In genomic region chr7:102268635-102269034, GRCh38 we compare ENCODE assay signal across 17 cellular contexts. TPM values are rescaled to one million over a fixed set of nuclear protein-coding genes. Genes with fewer than 3 reads are reported as not detected.
DNase-seq lines count a peak whose midpoint lies in the region; ATAC-seq and TF ChIP-seq lines count a peak whose summit lies in the region.
"Had no signal": no experiment of that assay in that cellular context is flagged by ENCODE, and none has a peak within 500 bp of the region (broad histone marks: within the 10 kb centered on the region; RNA-seq: fewer than 3 reads in every experiment).

No MANE protein-coding gene starts in this region.

- in situ Hi-C loops in GM13976 (cut with MboI; ENCODE audit: low sequenced_read_pairs, unreplicated experiment) = loop anchor here (10.0 kb wide), 1 partner anchor 724 kb away; no protein-coding TSS in a partner anchor

- H3K79me2 ChIP-seq in DND-41 (ENCODE audit: insufficient read depth, low read length) (no peaks in the 10 kb centered on the region), Karpas-422 (ENCODE audit: low read length) (no peaks in the 10 kb centered on the region)

- H3K4me3 ChIP-seq in DND-41 (ENCODE audit: low read depth in 1 of 2, low read length in 2 of 2) (no peak overlapping the region), Karpas-422 (ENCODE audit: low read length) (no peak overlapping the region)
- H3K4me3 ChIP-seq: GM23338, HAP-1 had no signal

- peak overlapping the region in 1 of 7 donors; percentile 15 for H3K27ac Mint-ChIP-seq in CD14-positive monocyte
- H3K27ac Mint-ChIP-seq in neural crest cell (ENCODE audit: unreplicated experiment) = peak overlapping the region; percentile 45
- H3K27ac Mint-ChIP-seq: CD8-positive, alpha-beta T cell; GM23338; HFFc6 had no signal

- H3K27ac ChIP-seq in DND-41 (ENCODE audit: low read length) (no peak overlapping the region), Karpas-422 (ENCODE audit: low read length) (0 out of 2 replicates have a peak overlapping the region, but pooled peaks have one; percentile 16)

- no peaks in the 10 kb centered on the region for H3K36me3 Mint-ChIP-seq in CD14-positive monocyte
- no peaks in the 10 kb centered on the region for H3K36me3 Mint-ChIP-seq in neural crest cell (ENCODE audit: low read depth)
- H3K36me3 Mint-ChIP-seq: CD4-positive, CD25-positive, alpha-beta regulatory T cell; CD8-positive, alpha-beta T cell had no signal

- H3K9me3 Mint-ChIP-seq in CD14-positive monocyte (no peaks in the 10 kb centered on the region), neural crest cell (no peaks in the 10 kb centered on the region)
- H3K9me3 Mint-ChIP-seq: CD4-positive, CD25-positive, alpha-beta regulatory T cell; CD8-positive, alpha-beta T cell; GM23338; HFFc6 had no signal

- H3K4me1 Mint-ChIP-seq in CD14-positive monocyte = peaks cover 2% of the 10 kb centered on the region
- peaks cover 21% of the 10 kb centered on the region for H3K4me1 Mint-ChIP-seq in neural crest cell

- no peaks in the 10 kb centered on the region for H3K9me2 ChIP-seq in Karpas-422 (replicated peaks; ENCODE audit: insufficient read depth, low read length)

- H2AFZ ChIP-seq in DND-41 (ENCODE audit: low read depth, low read length) = no peak overlapping the region
- no peak overlapping the region for H2AFZ ChIP-seq in Karpas-422 (ENCODE audit: low read length)
- H2AFZ ChIP-seq: GM23338 had no signal

- ATAC-seq in DND-41 (ENCODE audit: insufficient read depth, low read depth) = no peak
- ATAC-seq: CD8-positive, alpha-beta T cell; GM23338 had no signal

- no peak overlapping the region for H3K4me2 ChIP-seq in DND-41 (ENCODE audit: insufficient read depth, low read length)
- no peak overlapping the region for H3K4me2 ChIP-seq in Karpas-422 (ENCODE audit: low read depth, low read length, poor library complexity, severe bottlenecking)
- H3K4me2 ChIP-seq: GM23338 had no signal

- H3K9ac ChIP-seq in DND-41 (ENCODE audit: low read depth, low read length) (no peak overlapping the region), Karpas-422 (ENCODE audit: low read length) (no peak overlapping the region)

- peaks cover 2 to 4% (median 2%) of the 10 kb centered on the region in 3 donors for H3K27me3 Mint-ChIP-seq in CD14-positive monocyte (ENCODE audit: low read depth in 3 of 3)
- peaks cover 10% of the 10 kb centered on the region for H3K27me3 Mint-ChIP-seq in neural crest cell (ENCODE audit: low read depth)

- DNase-seq in CD14-positive monocyte (ENCODE audit: low spot score) (peak; percentile 22), DND-41 (peak; percentile 24), Karpas-422 (no peak), neural crest cell (ENCODE audit: low read depth, low spot score) (no peak), hippocampal formation (lab: John Stamatoyannopoulos, UW) (no peak), NCI-H1092 treated with DMSO at 0.1 percent for 48 hours (lab: John Stamatoyannopoulos, UW) (no peak), GM13976 (ENCODE audit: low spot score) (no peak), SIG-M5 treated with dmso at 0.1 percent for 504 hours (lab: John Stamatoyannopoulos, UW; ENCODE audit: unreplicated experiment) (no peak)
- DNase-seq: C1 segment of cervical spinal cord; Caco-2; CD4-positive, CD25-positive, alpha-beta regulatory T cell; CD8-positive, alpha-beta T cell; DMS153; GF-D8; HFFc6 had no signal

- H3K36me3 ChIP-seq in DND-41 (ENCODE audit: insufficient read depth, low read length) (no peaks in the 10 kb centered on the region), Karpas-422 (ENCODE audit: insufficient read depth, low read length) (no peaks in the 10 kb centered on the region)
- H3K36me3 ChIP-seq: HAP-1 had no signal

- H4K20me1 ChIP-seq in DND-41 (ENCODE audit: insufficient read depth, low read length) = peaks cover 15% of the 10 kb centered on the region
- H4K20me1 ChIP-seq in Karpas-422 (ENCODE audit: insufficient read depth, low read depth, low read length) = no peaks in the 10 kb centered on the region

- TF ChIP-seq CTCF in CD14-positive monocyte (IDR thresholded peaks at IDR 0.05) (no peak), DND-41 (IDR thresholded peaks at IDR 0.05; ENCODE audit: borderline replicate concordance, extremely low read depth, low read length, poor library complexity, severe bottlenecking) (no peak), neural crest cell (conservative IDR thresholded peaks at IDR 0.05) (no peak), GM13976 (IDR thresholded peaks at IDR 0.05; ENCODE audit: borderline replicate concordance, control extremely low read depth, extremely low read depth, insufficient read depth, missing control alignments) (no peak)

- no peak overlapping the region for H3K4me3 Mint-ChIP-seq in CD14-positive monocyte
- H3K4me3 Mint-ChIP-seq in neural crest cell = no peak overlapping the region
- H3K4me3 Mint-ChIP-seq: CD4-positive, CD25-positive, alpha-beta regulatory T cell; CD8-positive, alpha-beta T cell; GM23338; HFFc6 had no signal

- H3K27me3 ChIP-seq in DND-41 (ENCODE audit: insufficient read depth, low read length, poor library complexity) (no peaks in the 10 kb centered on the region), Karpas-422 (ENCODE audit: low read length) (no peaks in the 10 kb centered on the region)

- H3K4me1 ChIP-seq in DND-41 (ENCODE audit: insufficient read depth, low read length) = no peaks in the 10 kb centered on the region
- H3K4me1 ChIP-seq in Karpas-422 (ENCODE audit: low read length) = peaks cover 31% of the 10 kb centered on the region
- H3K4me1 ChIP-seq: HAP-1 had no signal

- no peaks in the 10 kb centered on the region for H3K9me3 ChIP-seq in DND-41 (ENCODE audit: insufficient read depth, low read length, severe bottlenecking)
- H3K9me3 ChIP-seq in Karpas-422 (ENCODE audit: low read length) = no peaks in the 10 kb centered on the region
- H3K9me3 ChIP-seq: Caco-2, HAP-1 had no signal

- intact Hi-C loops in CD14-positive monocyte (cut with micrococcal nuclease) = no loop called here

RNA-seq across cellular contexts. Expression of gene SH2B2, which starts 18.0 kb away (rescaled TPM):
- 1 to 10 TPM; 3.8 to 4.7 TPM for polyA plus RNA-seq in CD14-positive monocyte
- total RNA-seq in Karpas-422 (2014; rRNA removed; shearing (Covaris generic); ENCODE audit: low replicate concordance) = 22.4 and 39.2 TPM in 2 replicates
- total RNA-seq in neural crest cell = 13.3 and 16.4 TPM in 2 replicates

Comparison
In these comparisons a context has a peak if more than half of its experiments do, and no peak if none do; other contexts are left out.
1. DNase-seq: peak in CD14-positive monocyte (single experiment) and DND-41 (single experiment); none in Karpas-422 (single experiment), neural crest cell (single experiment), hippocampal formation (0 of 2), NCI-H1092 treated with DMSO at 0.1 percent for 48 hours (single experiment), GM13976 (single experiment) and SIG-M5 treated with dmso at 0.1 percent for 504 hours (single experiment).